ENCODE assay signal across 23 cellular contexts in genomic region chr10:49143249-49143648, GRCh38. TPM values are rescaled to one million over a fixed set of nuclear protein-coding genes. Genes with fewer than 3 reads are reported as not detected.
"Had no signal": no experiment of that assay in that cellular context is flagged by ENCODE, and none has a peak within 500 bp of the region (broad histone marks: within the 10 kb centered on the region; RNA-seq: fewer than 3 reads in every experiment).

No MANE protein-coding gene starts in this region.

- H3K4me3 Mint-ChIP-seq: activated CD4-positive, alpha-beta memory T cell treated with anti-CD3 and anti-CD28 coated beads, Interleukin-2, amount 10 ng/mL, durations not matched to agents 7 days and 5 days; activated naive CD4-positive, alpha-beta T cell treated with anti-CD3 and anti-CD28 coated beads, Interleukin-2, amount 10 ng/mL, durations not matched to agents 7 days and 5 days; activated naive CD8-positive, alpha-beta T cell treated with anti-CD3 and anti-CD28 coated beads, Interleukin-2, amount 50 U/mL, for 24 hours; activated T-cell treated with anti-CD3 and anti-CD28 coated beads, Interleukin-2, amount 50 U/mL, for 24 hours; brain; stimulated activated naive B cell treated with anti-CD40 and anti-IgM and Interleukin-4, amounts not matched to agents 10 μg/mL and 1 μg/mL and 100 μg/mL, for 72 hours had no signal

- H3K36me3 Mint-ChIP-seq: activated naive CD4-positive, alpha-beta T cell treated with anti-CD3 and anti-CD28 coated beads, Interleukin-2, amount 10 ng/mL, durations not matched to agents 7 days and 5 days had no signal

- ATAC-seq: activated naive CD8-positive, alpha-beta T cell treated with anti-CD3 and anti-CD28 coated beads, Interleukin-2, amount 50 U/mL, for 24 hours; gastroesophageal sphincter; stimulated activated naive B cell treated with anti-CD40 and anti-IgM and Interleukin-4, amounts not matched to agents 10 μg/mL and 1 μg/mL and 100 μg/mL, for 72 hours had no signal

- H3K27ac Mint-ChIP-seq: activated CD4-positive, alpha-beta memory T cell treated with anti-CD3 and anti-CD28 coated beads, Interleukin-2, amount 10 ng/mL, durations not matched to agents 7 days and 5 days; activated naive CD4-positive, alpha-beta T cell treated with anti-CD3 and anti-CD28 coated beads, Interleukin-2, amount 10 ng/mL, durations not matched to agents 7 days and 5 days; activated naive CD8-positive, alpha-beta T cell treated with anti-CD3 and anti-CD28 coated beads, Interleukin-2, amount 50 U/mL, for 24 hours; activated T-cell treated with anti-CD3 and anti-CD28 coated beads, Interleukin-2, amount 50 U/mL, for 24 hours had no signal

- H3K4me1 Mint-ChIP-seq: activated CD4-positive, alpha-beta memory T cell treated with anti-CD3 and anti-CD28 coated beads, Interleukin-2, amount 10 ng/mL, durations not matched to agents 7 days and 5 days; activated naive CD4-positive, alpha-beta T cell treated with anti-CD3 and anti-CD28 coated beads, Interleukin-2, amount 10 ng/mL, durations not matched to agents 7 days and 5 days; activated naive CD8-positive, alpha-beta T cell treated with anti-CD3 and anti-CD28 coated beads, Interleukin-2, amount 50 U/mL, for 24 hours had no signal

- H3K27ac ChIP-seq: gastroesophageal sphincter, heart left ventricle, left ventricle myocardium inferior, thoracic aorta, upper lobe of left lung had no signal

- H3K27me3 ChIP-seq: gastroesophageal sphincter, heart left ventricle, upper lobe of left lung had no signal

- H3K4me3 ChIP-seq: gastroesophageal sphincter, heart left ventricle, left ventricle myocardium inferior, thoracic aorta, upper lobe of left lung had no signal

- DNase-seq: activated CD4-positive, alpha-beta memory T cell treated with anti-CD3 and anti-CD28 coated beads, Interleukin-2, amount 10 ng/mL, durations not matched to agents 7 days and 5 days; activated CD4-positive, alpha-beta T cell treated with anti-CD3 and anti-CD28 coated beads for 48 hours; activated CD4-positive, CD25-positive, alpha-beta regulatory T cell; activated naive CD4-positive, alpha-beta T cell treated with anti-CD3 and anti-CD28 coated beads, Interleukin-2, amount 10 ng/mL, durations not matched to agents 7 days and 5 days; activated naive CD8-positive, alpha-beta T cell treated with anti-CD3 and anti-CD28 coated beads, Interleukin-2, amount 50 U/mL, for 24 hours; activated T-cell treated with anti-CD3 and anti-CD28 coated beads, Interleukin-2, amount 50 U/mL, for 24 hours; anterior cingulate cortex; central memory CD4-positive, alpha-beta T cell; heart left ventricle; left ventricle myocardium inferior; mammary epithelial cell; occipital lobe; posterior cingulate gyrus; stimulated activated naive B cell treated with anti-CD40 and anti-IgM and Interleukin-4, amounts not matched to agents 10 μg/mL and 1 μg/mL and 100 μg/mL, for 72 hours; upper lobe of left lung had no signal

- H3K36me3 ChIP-seq: gastroesophageal sphincter, heart left ventricle, left ventricle myocardium inferior, thoracic aorta, upper lobe of left lung had no signal

RNA-seq across cellular contexts. Expression of gene FAM170B, which starts 9.4 kb away (rescaled TPM):
- total RNA-seq: gastroesophageal sphincter, heart left ventricle, kidney epithelial cell, left ventricle myocardium inferior, mammary epithelial cell, mononuclear cell, occipital lobe, renal cortical epithelial cell, thoracic aorta had no signal
- polyA plus RNA-seq: esophagus, heart left ventricle, mammary epithelial cell, neural cell had no signal

RNA-seq across cellular contexts. Expression of gene VSTM4, which starts 27.9 kb away (rescaled TPM):
- polyA plus RNA-seq: mammary epithelial cell had no signal

RNA-seq across cellular contexts. Expression of gene TMEM273, which starts 44.9 kb away (rescaled TPM):
- total RNA-seq: mammary epithelial cell, renal cortical epithelial cell had no signal
- polyA plus RNA-seq: mammary epithelial cell, neural cell had no signal
